ENCODE assay signal across 9 cellular contexts in genomic region chr11:111925953-111926352, GRCh38. TPM values are rescaled to one million over a fixed set of nuclear protein-coding genes. Genes with fewer than 3 reads are reported as not detected.
DNase-seq lines count a peak whose midpoint lies in the region; ATAC-seq, FAIRE-seq and TF ChIP-seq lines count a peak whose summit lies in the region.
"Had no signal": no experiment of that assay in that cellular context is flagged by ENCODE, and none has a peak within 500 bp of the region (broad histone marks: within the 10 kb centered on the region; RNA-seq: fewer than 3 reads in every experiment).

No MANE protein-coding gene starts in this region.

- H3K9me3 ChIP-seq in Caco-2 (no peaks in the 10 kb centered on the region), Panc1 (ENCODE audit: control insufficient read depth, insufficient read depth, low read depth, low read length) (no peaks in the 10 kb centered on the region), endothelial cell of umbilical vein (replicated peaks; ENCODE audit: control insufficient read depth, insufficient read depth, low read length) (no peaks in the 10 kb centered on the region)

- H3K4me1 Mint-ChIP-seq in Caco-2 (ENCODE audit: low read depth, unreplicated experiment) (peaks cover 39% of the 10 kb centered on the region), progenitor cell of endocrine pancreas (ENCODE audit: low read depth) (peaks cover 39% of the 10 kb centered on the region)

- H3K4me3 ChIP-seq in Caco-2 (ENCODE audit: low read depth, low read length) (no peak overlapping the region), Panc1 (ENCODE audit: low read depth in 2 of 2, low read length in 2 of 2) (peak overlapping the region in 1 of 2 experiments; percentile 67; a peak in 3 of 4 replicates), endothelial cell of umbilical vein (replicated peaks in 1 of 3; ENCODE audit: insufficient read depth in 1 of 3, low read depth in 1 of 3, low read length in 3 of 3) (no peak overlapping the region)

- BruUV-seq in Caco-2 (replicated peaks; lab: Mats Ljungman, UMichigan) (no TSS peak), Panc1 (replicated peaks; lab: Mats Ljungman, UMichigan) (no TSS peak), endothelial cell of umbilical vein (replicated peaks; lab: Mats Ljungman, UMichigan) (no TSS peak)

- no peak for TF ChIP-seq POLR2A in endothelial cell of umbilical vein (IDR thresholded peaks at IDR 0.05; ENCODE audit: low read depth, low read length)

- H3K27me3 ChIP-seq in Caco-2 (replicated peaks; ENCODE audit: control insufficient read depth, insufficient read depth, low read length) (no peaks in the 10 kb centered on the region), Panc1 (ENCODE audit: control insufficient read depth, insufficient read depth, low read length) (no peaks in the 10 kb centered on the region), endothelial cell of umbilical vein (ENCODE audit: control insufficient read depth in 2 of 2, insufficient read depth in 2 of 2, low read length in 2 of 2) (no peaks in the 10 kb centered on the region)

- H3K4me1 ChIP-seq in Caco-2, result peaks cover 21% of the 10 kb centered on the region
- peaks cover 15% of the 10 kb centered on the region; the same call in 1 of the 2 replicates for H3K4me1 ChIP-seq in Panc1 (ENCODE audit: control insufficient read depth, insufficient read depth, low read length)
- peaks cover 28% of the 10 kb centered on the region for H3K4me1 ChIP-seq in endothelial cell of umbilical vein (ENCODE audit: control insufficient read depth, extremely low read depth, insufficient read depth, low read length)

- H3K4me2 ChIP-seq in endothelial cell of umbilical vein (ENCODE audit: insufficient read depth, low read length), result peak overlapping the region; percentile 75

- in situ Hi-C loops in Panc1 (cut with HindIII; ENCODE audit: low pct_unique_long_range_greater_than_20kb, low sequenced_read_pairs), result no loop called here

- H3K27ac ChIP-seq in Panc1 (ENCODE audit: low read length), result peak overlapping the region; percentile 96
- H3K27ac ChIP-seq in endothelial cell of umbilical vein (ENCODE audit: insufficient read depth, low read depth, low read length), result peak overlapping the region; percentile 98

- no peak for FAIRE-seq in endothelial cell of umbilical vein (lab: Jason Lieb, UNC)

- no peak for TF ChIP-seq CTCF in Caco-2 (IDR thresholded peaks at IDR 0.05; ENCODE audit: insufficient read depth in 1 of 2, low read depth in 1 of 2, low read length in 1 of 2, severe bottlenecking in 1 of 2, unreplicated experiment in 1 of 2)
- no peak for TF ChIP-seq CTCF in Panc1 (IDR thresholded peaks at IDR 0.05)
- TF ChIP-seq CTCF in endothelial cell of umbilical vein (IDR thresholded peaks at IDR 0.05; ENCODE audit: extremely low read depth in 1 of 2, insufficient read depth in 1 of 2, low read depth in 1 of 2, low read length in 2 of 2), result no peak
- TF ChIP-seq CTCF in progenitor cell of endocrine pancreas (IDR thresholded peaks at IDR 0.05; ENCODE audit: unreplicated experiment), result no peak

- H3K27me3 Mint-ChIP-seq in Caco-2 (ENCODE audit: insufficient read depth, unreplicated experiment) (no peaks in the 10 kb centered on the region), progenitor cell of endocrine pancreas (no peaks in the 10 kb centered on the region)

- no peak for ATAC-seq in Panc1
- no peak for ATAC-seq in HG02759 (IDR thresholded peaks at IDR 0.05; ENCODE audit: unreplicated experiment)

- dilution Hi-C loops in endothelial cell of umbilical vein (cut with MboI; ENCODE audit: extremely low pct_ligation_motif_present, low sequenced_read_pairs), result no loop called here

- no peaks in the 10 kb centered on the region; the same call in 1 of the 2 replicates for H3K36me3 ChIP-seq in Caco-2 (ENCODE audit: control insufficient read depth, insufficient read depth, low read length)
- no peaks in the 10 kb centered on the region for H3K36me3 ChIP-seq in Panc1 (ENCODE audit: control insufficient read depth, insufficient read depth, low read length)
- no peaks in the 10 kb centered on the region for H3K36me3 ChIP-seq in endothelial cell of umbilical vein (ENCODE audit: control insufficient read depth in 2 of 2, extremely low read depth in 1 of 2, insufficient read depth in 2 of 2, low read length in 2 of 2)

- H3K9ac ChIP-seq in endothelial cell of umbilical vein (replicated peaks; ENCODE audit: extremely low read depth, insufficient read depth, low read length), result no peak overlapping the region

- H4K20me1 ChIP-seq in endothelial cell of umbilical vein (replicated peaks; ENCODE audit: control insufficient read depth, extremely low read depth, insufficient read depth, low read length), result no peaks in the 10 kb centered on the region

- H3K27ac Mint-ChIP-seq in Caco-2 (ENCODE audit: unreplicated experiment) (peak overlapping the region; percentile 96), progenitor cell of endocrine pancreas (peak overlapping the region; percentile 98)

- no peaks in the 10 kb centered on the region for H3K9me1 ChIP-seq in endothelial cell of umbilical vein (replicated peaks; ENCODE audit: control insufficient read depth, extremely low read depth, insufficient read depth, low read length)

- CTCF ChIA-PET in Caco-2 (lab: Charles Lee), result interaction anchor here (0.9 to 1.9 kb wide), 11 partner anchors 9 to 171 kb away, joined by 3 to 53 read pairs (median 7); partner anchors contain the start of genes ALG9, DIXDC1, SDHD and TIMM8B
- CTCF ChIA-PET in Panc1 (lab: Charles Lee), result no interaction called here
- CTCF ChIA-PET in endothelial cell of umbilical vein (lab: Charles Lee), result interaction anchor here (1.0 to 2.1 kb wide), 12 partner anchors 8 to 97 kb away, joined by 4 to 36 read pairs (median 6); partner anchors contain the start of gene DIXDC1

- peak overlapping the region; percentile 78 for H3K4me3 Mint-ChIP-seq in Caco-2 (ENCODE audit: unreplicated experiment)
- no peak overlapping the region for H3K4me3 Mint-ChIP-seq in progenitor cell of endocrine pancreas (ENCODE audit: low read depth)

- no peaks in the 10 kb centered on the region for H3K79me2 ChIP-seq in endothelial cell of umbilical vein (ENCODE audit: control insufficient read depth, insufficient read depth, low read length)

- H2AFZ ChIP-seq in endothelial cell of umbilical vein (ENCODE audit: low read depth, low read length), result peak overlapping the region; percentile 98

- H3K9me3 Mint-ChIP-seq in Caco-2 (ENCODE audit: unreplicated experiment) (no peaks in the 10 kb centered on the region), progenitor cell of endocrine pancreas (ENCODE audit: low read depth) (no peaks in the 10 kb centered on the region)

- DNase-seq in Caco-2 (no peak), Panc1 (ENCODE audit: low read depth, low spot score) (no peak), endothelial cell of umbilical vein (ENCODE audit: low read depth, low spot score) (no peak), progenitor cell of endocrine pancreas (ENCODE audit: low spot score, unreplicated experiment) (no peak), iPS-NIHi7 (ENCODE audit: extremely low spot score) (no peak), GM03348 (ENCODE audit: low spot score) (no peak), NCI-H146 (lab: John Stamatoyannopoulos, UW) (no peak)
- DNase-seq: stimulated activated CD4-positive, alpha-beta T cell treated with anti-CD3 and anti-CD28 coated beads, Interleukin-12 subunit alpha, Interleukin-12 subunit beta, amount 100 ng/mL, for 4 hours had no signal

- POLR2A ChIA-PET in Caco-2 (lab: Charles Lee) (interaction anchor here (0.6 to 1.9 kb wide), 6 partner anchors 7 to 1516 kb away, joined by 3 to 38 read pairs (median 12); partner anchors contain the start of genes ALG9, C11orf52, DLAT and SDHD), Panc1 (lab: Charles Lee) (no interaction called here), endothelial cell of umbilical vein (lab: Charles Lee) (interaction anchor here (0.6 to 1.3 kb wide), 3 partner anchors 7 to 107 kb away, joined by 3 read pairs; partner anchors contain the start of gene C11orf52)

- H3K36me3 Mint-ChIP-seq in Caco-2 (ENCODE audit: insufficient read depth, unreplicated experiment) (peaks cover 14% of the 10 kb centered on the region), progenitor cell of endocrine pancreas (ENCODE audit: insufficient read depth) (peaks cover 5% of the 10 kb centered on the region)

- intact Hi-C loops in Caco-2 (cut with micrococcal nuclease; ENCODE audit: unreplicated experiment) (loop anchor here (2.0 to 5.0 kb wide), 5 partner anchors 55 to 324 kb away; partner anchors contain the start of genes ALG9, DLAT, NKAPD1 and PIH1D2), Panc1 (cut with micrococcal nuclease; ENCODE audit: unreplicated experiment) (no loop called here), endothelial cell of umbilical vein (cut with micrococcal nuclease) (loop anchor here (2.0 to 5.0 kb wide), 6 partner anchors 49 to 355 kb away; partner anchors contain the start of genes ALG9, BCO2, SDHD and SIK2)

RNA-seq across cellular contexts. Expression of gene C11orf52, which starts 7.2 kb away (rescaled TPM):
- total RNA-seq in Caco-2 (2022) (14.4 and 14.8 TPM in 2 replicates), Panc1 (2021; ENCODE audit: unreplicated experiment) (not detected), endothelial cell of umbilical vein (0.31 and 0.99 TPM in 2 replicates), progenitor cell of endocrine pancreas (16.2 and 19.4 TPM in 2 replicates)
- 0.22 TPM for polyA plus RNA-seq in Panc1 (2012; ENCODE audit: insufficient read length)
- polyA plus RNA-seq in endothelial cell of umbilical vein, result 0.76 and 1.2 TPM in 2 replicates
- 0.66 and 0.81 TPM in 2 replicates for polyA plus RNA-seq in endothelial cell of umbilical vein (2011; cell fraction: cytosol; rRNA removed)
- polyA plus RNA-seq in endothelial cell of umbilical vein (2011; cell fraction: nucleus; rRNA removed), result 0.26 and 0.49 TPM in 2 replicates
- 0.91 and 2.5 TPM in 2 replicates for polyA plus RNA-seq in endothelial cell of umbilical vein (2012)
- 0.34 TPM in 1 of 2 replicates, not detected in the other for polyA minus RNA-seq in endothelial cell of umbilical vein
- not detected for polyA minus RNA-seq in endothelial cell of umbilical vein (2011; cell fraction: cytosol; rRNA and poly(A)+ RNA removed)
- not detected in 2 replicates for polyA minus RNA-seq in endothelial cell of umbilical vein (2011; cell fraction: nucleus; rRNA and poly(A)+ RNA removed)

RNA-seq across cellular contexts. Expression of gene DIXDC1, which starts 11.2 kb away (rescaled TPM):
- total RNA-seq in Caco-2 (2022), result 4.9 and 6.4 TPM in 2 replicates
- total RNA-seq in Panc1 (2021; ENCODE audit: unreplicated experiment), result 11.7 TPM
- polyA plus RNA-seq in Panc1 (2012; ENCODE audit: insufficient read length), result 7.4 TPM
- total RNA-seq in endothelial cell of umbilical vein, result 18.6 and 20.0 TPM in 2 replicates
- 6.4 and 8.0 TPM in 2 replicates for polyA plus RNA-seq in endothelial cell of umbilical vein
- 11.6 and 12.0 TPM in 2 replicates for polyA plus RNA-seq in endothelial cell of umbilical vein (2011; cell fraction: cytosol; rRNA removed)
- polyA plus RNA-seq in endothelial cell of umbilical vein (2011; cell fraction: nucleus; rRNA removed), result 16.6 and 17.8 TPM in 2 replicates
- polyA plus RNA-seq in endothelial cell of umbilical vein (2012), result 29.2 and 41.9 TPM in 2 replicates
- polyA minus RNA-seq in endothelial cell of umbilical vein, result 20.9 and 32.4 TPM in 2 replicates
- 4.8 TPM for polyA minus RNA-seq in endothelial cell of umbilical vein (2011; cell fraction: cytosol; rRNA and poly(A)+ RNA removed)
- polyA minus RNA-seq in endothelial cell of umbilical vein (2011; cell fraction: nucleus; rRNA and poly(A)+ RNA removed), result 18.1 and 21.2 TPM in 2 replicates
- 23.5 and 25.0 TPM in 2 replicates for total RNA-seq in progenitor cell of endocrine pancreas

RNA-seq across cellular contexts. Expression of gene HSPB2, which starts 13.4 kb away (rescaled TPM):
- total RNA-seq in Caco-2 (2022) (not detected in 2 replicates), Panc1 (2021; ENCODE audit: unreplicated experiment) (not detected), endothelial cell of umbilical vein (not detected in 2 replicates), progenitor cell of endocrine pancreas (not detected in 2 replicates)
- not detected for polyA plus RNA-seq in Panc1 (2012; ENCODE audit: insufficient read length)
- polyA plus RNA-seq in endothelial cell of umbilical vein, result not detected in 2 replicates
- polyA plus RNA-seq in endothelial cell of umbilical vein (2011; cell fraction: cytosol; rRNA removed), result not detected in 2 replicates
- not detected in 2 replicates for polyA plus RNA-seq in endothelial cell of umbilical vein (2011; cell fraction: nucleus; rRNA removed)
- not detected in 2 replicates for polyA plus RNA-seq in endothelial cell of umbilical vein (2012)
- polyA minus RNA-seq in endothelial cell of umbilical vein, result not detected in 2 replicates
- polyA minus RNA-seq in endothelial cell of umbilical vein (2011; cell fraction: cytosol; rRNA and poly(A)+ RNA removed), result not detected
- polyA minus RNA-seq in endothelial cell of umbilical vein (2011; cell fraction: nucleus; rRNA and poly(A)+ RNA removed), result not detected in 2 replicates

RNA-seq across cellular contexts. Expression of gene CRYAB, which starts 14.4 kb away (rescaled TPM):
- total RNA-seq in Caco-2 (2022) (1.1 and 1.9 TPM in 2 replicates), Panc1 (2021; ENCODE audit: unreplicated experiment) (0.59 TPM), endothelial cell of umbilical vein (not detected in 2 replicates), progenitor cell of endocrine pancreas (1.2 TPM in 1 of 2 replicates, not detected in the other)
- 0.91 TPM for polyA plus RNA-seq in Panc1 (2012; ENCODE audit: insufficient read length)
- 0.32 and 0.48 TPM in 2 replicates for polyA plus RNA-seq in endothelial cell of umbilical vein
- 0.12 and 0.23 TPM in 2 replicates for polyA plus RNA-seq in endothelial cell of umbilical vein (2011; cell fraction: cytosol; rRNA removed)
- not detected in 2 replicates for polyA plus RNA-seq in endothelial cell of umbilical vein (2011; cell fraction: nucleus; rRNA removed)
- 1.1 TPM in 1 of 2 replicates, not detected in the other for polyA plus RNA-seq in endothelial cell of umbilical vein (2012)
- polyA minus RNA-seq in endothelial cell of umbilical vein, result 0.49 and 0.58 TPM in 2 replicates
- not detected for polyA minus RNA-seq in endothelial cell of umbilical vein (2011; cell fraction: cytosol; rRNA and poly(A)+ RNA removed)
- not detected in 2 replicates for polyA minus RNA-seq in endothelial cell of umbilical vein (2011; cell fraction: nucleus; rRNA and poly(A)+ RNA removed)

RNA-seq across cellular contexts. Expression of gene CFAP68, which starts 46.6 kb away (rescaled TPM):
- 69.8 and 71.4 TPM in 2 replicates for total RNA-seq in Caco-2 (2022)
- total RNA-seq in Panc1 (2021; ENCODE audit: unreplicated experiment), result 16.6 TPM
- polyA plus RNA-seq in Panc1 (2012; ENCODE audit: insufficient read length), result 19.5 TPM
- total RNA-seq in endothelial cell of umbilical vein, result 7.4 TPM in 2 replicates
- 9.0 and 10.6 TPM in 2 replicates for polyA plus RNA-seq in endothelial cell of umbilical vein
- 9.1 and 9.9 TPM in 2 replicates for polyA plus RNA-seq in endothelial cell of umbilical vein (2011; cell fraction: cytosol; rRNA removed)
- 2.7 and 3.2 TPM in 2 replicates for polyA plus RNA-seq in endothelial cell of umbilical vein (2011; cell fraction: nucleus; rRNA removed)
- polyA plus RNA-seq in endothelial cell of umbilical vein (2012), result 15.1 and 15.3 TPM in 2 replicates
- polyA minus RNA-seq in endothelial cell of umbilical vein, result 1.7 and 7.5 TPM in 2 replicates
- polyA minus RNA-seq in endothelial cell of umbilical vein (2011; cell fraction: cytosol; rRNA and poly(A)+ RNA removed), result 3.9 TPM
- polyA minus RNA-seq in endothelial cell of umbilical vein (2011; cell fraction: nucleus; rRNA and poly(A)+ RNA removed), result 1.5 and 1.9 TPM in 2 replicates
- 25.7 and 28.4 TPM in 2 replicates for total RNA-seq in progenitor cell of endocrine pancreas
